In the genomic region with DNA sequence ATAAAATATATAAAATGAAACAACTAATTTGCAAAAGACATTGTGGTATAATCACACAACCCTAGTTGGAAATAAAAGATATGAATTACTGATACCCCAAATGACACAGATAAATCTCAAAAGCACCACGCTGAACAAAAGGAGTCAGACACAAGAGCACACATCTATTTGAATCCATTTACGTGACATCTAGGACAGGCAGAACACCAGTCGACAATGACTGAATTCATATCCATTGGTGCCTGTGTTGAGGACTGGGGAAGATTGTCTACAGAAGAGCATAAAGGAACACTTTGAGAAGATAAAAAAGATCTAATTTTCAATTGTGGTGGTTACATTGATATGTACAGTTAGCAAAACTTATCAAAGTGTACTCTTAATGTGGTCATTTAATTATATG, we compare ENCODE assay signal across 18 cellular contexts.
DNase-seq lines count a peak whose midpoint lies in the region; ATAC-seq and TF ChIP-seq lines count a peak whose summit lies in the region.
"Had no signal": no experiment of that assay in that cellular context is flagged by ENCODE, and none has a peak within 500 bp of the region (broad histone marks: within the 10 kb centered on the region; RNA-seq: fewer than 3 reads in every experiment).

No MANE protein-coding gene starts in this region.

- no peaks in the 10 kb centered on the region for H3K9me3 ChIP-seq in mesenchymal stem cell (ENCODE audit: control insufficient read depth, low read length)
- H3K9me3 ChIP-seq in skeletal muscle tissue (ENCODE audit: control insufficient read depth in 3 of 3, low read length in 3 of 3), result no peaks in the 10 kb centered on the region
- no peaks in the 10 kb centered on the region for H3K9me3 ChIP-seq in neural progenitor cell (ENCODE audit: low read depth)
- H3K9me3 ChIP-seq: BLaER1 had no signal

- H3K4me3 Mint-ChIP-seq in neural progenitor cell, result no peak overlapping the region
- H3K4me3 Mint-ChIP-seq: CD14-positive monocyte; CD4-positive, alpha-beta memory T cell; CD4-positive, CD25-positive, alpha-beta regulatory T cell; CD8-positive, alpha-beta memory T cell had no signal

- H3K14ac ChIP-seq in mesenchymal stem cell (ENCODE audit: low read length in 2 of 2), result no peak overlapping the region

- 100% methylated on average over 3 of the region's 3 CpGs for WGBS in mesenchymal stem cell

- no peak overlapping the region for H3K23ac ChIP-seq in mesenchymal stem cell (ENCODE audit: low read length in 2 of 2)

- H3K4me1 ChIP-seq in mesenchymal stem cell (ENCODE audit: control insufficient read depth, insufficient read depth, low read depth, low read length) (no peaks in the 10 kb centered on the region), skeletal muscle tissue (ENCODE audit: control insufficient read depth in 3 of 3, insufficient read depth in 3 of 3, low read length in 3 of 3) (no peaks in the 10 kb centered on the region), neural progenitor cell (no peaks in the 10 kb centered on the region)
- H3K4me1 ChIP-seq: BE2C, BLaER1 had no signal

- H3K79me2 ChIP-seq in neural progenitor cell (ENCODE audit: low read depth), result no peaks in the 10 kb centered on the region

- H3K27ac Mint-ChIP-seq in neural progenitor cell, result no peak overlapping the region
- H3K27ac Mint-ChIP-seq: CD14-positive monocyte; CD4-positive, alpha-beta memory T cell; CD4-positive, CD25-positive, alpha-beta regulatory T cell; CD8-positive, alpha-beta memory T cell had no signal

- H2BK12ac ChIP-seq in mesenchymal stem cell (ENCODE audit: low read length in 2 of 2), result no peak overlapping the region

- H4K91ac ChIP-seq in mesenchymal stem cell (ENCODE audit: low read length), result no peak overlapping the region

- no peaks in the 10 kb centered on the region for H3K36me3 ChIP-seq in mesenchymal stem cell (ENCODE audit: control insufficient read depth in 1 of 2, insufficient read depth in 2 of 2, low read depth in 1 of 2, low read length in 2 of 2)
- H3K36me3 ChIP-seq in skeletal muscle tissue (ENCODE audit: control insufficient read depth in 3 of 3, insufficient read depth in 3 of 3, low read length in 3 of 3), result no peaks in the 10 kb centered on the region
- H3K36me3 ChIP-seq in neural progenitor cell, result no peaks in the 10 kb centered on the region
- H3K36me3 ChIP-seq: BE2C, BLaER1 had no signal

- H3K18ac ChIP-seq in mesenchymal stem cell (ENCODE audit: low read depth in 1 of 2, low read length in 2 of 2), result no peak overlapping the region

- H3K27me3 ChIP-seq in mesenchymal stem cell (ENCODE audit: control insufficient read depth in 1 of 2, insufficient read depth in 1 of 2, low read length in 2 of 2), result no peaks in the 10 kb centered on the region
- no peaks in the 10 kb centered on the region for H3K27me3 ChIP-seq in skeletal muscle tissue (ENCODE audit: control insufficient read depth in 3 of 3, insufficient read depth in 3 of 3, low read length in 3 of 3)
- no peaks in the 10 kb centered on the region for H3K27me3 ChIP-seq in neural progenitor cell
- H3K27me3 ChIP-seq: BE2C, BLaER1 had no signal

- H3K79me1 ChIP-seq in mesenchymal stem cell (replicated peaks; ENCODE audit: low read length, poor library complexity, severe bottlenecking), result no peaks in the 10 kb centered on the region

- H3K36me3 Mint-ChIP-seq in neural progenitor cell, result no peaks in the 10 kb centered on the region
- H3K36me3 Mint-ChIP-seq: CD14-positive monocyte; CD4-positive, alpha-beta memory T cell; CD4-positive, CD25-positive, alpha-beta regulatory T cell; CD8-positive, alpha-beta memory T cell had no signal

- H3K9ac ChIP-seq in mesenchymal stem cell (ENCODE audit: low read length) (no peak overlapping the region), skeletal muscle tissue (ENCODE audit: low read depth in 1 of 3, low read length in 3 of 3) (no peak overlapping the region), neural progenitor cell (no peak overlapping the region)
- H3K9ac ChIP-seq: BLaER1 had no signal

- H2BK15ac ChIP-seq in mesenchymal stem cell (ENCODE audit: low read depth, poor library complexity, severe bottlenecking), result no peak overlapping the region

- no peaks in the 10 kb centered on the region for H3K4me1 Mint-ChIP-seq in neural progenitor cell
- H3K4me1 Mint-ChIP-seq: CD14-positive monocyte; CD4-positive, alpha-beta memory T cell; CD4-positive, CD25-positive, alpha-beta regulatory T cell; CD8-positive, alpha-beta memory T cell had no signal

- H3K4me2 ChIP-seq in mesenchymal stem cell (ENCODE audit: low read length, poor library complexity, severe bottlenecking) (no peak overlapping the region), neural progenitor cell (no peak overlapping the region)
- H3K4me2 ChIP-seq: BLaER1 had no signal

- H2BK5ac ChIP-seq in mesenchymal stem cell (ENCODE audit: low read depth, low read length, poor library complexity, severe bottlenecking), result no peak overlapping the region

- TF ChIP-seq CTCF in neural progenitor cell (IDR thresholded peaks at IDR 0.05), result no peak

- in situ Hi-C loops in SK-MEL-5 (cut with HindIII; ENCODE audit: low pct_unique_long_range_greater_than_20kb, low sequenced_read_pairs), result no loop called here

- H2BK120ac ChIP-seq in mesenchymal stem cell (ENCODE audit: low read depth, low read length), result no peak overlapping the region

- no peaks in the 10 kb centered on the region for H4K20me1 ChIP-seq in neural progenitor cell (ENCODE audit: low read depth)
- H4K20me1 ChIP-seq: BLaER1 had no signal

- DNase-seq in SK-MEL-5 (ENCODE audit: low read depth, low spot score), result peak; percentile 38
- no peak for DNase-seq in mesenchymal stem cell
- no peak for DNase-seq in neural progenitor cell (ENCODE audit: low spot score)
- DNase-seq in DMS 273 (lab: John Stamatoyannopoulos, UW; ENCODE audit: unreplicated experiment), result no peak
- DNase-seq: 8988T; ACHN; BE2C; C1 segment of cervical spinal cord; CD4-positive, alpha-beta memory T cell; CD4-positive, CD25-positive, alpha-beta regulatory T cell; CD8-positive, alpha-beta memory T cell; COR-L47; DMS79 treated with DMSO at 0.1 percent for 48 hours; GF-D8 had no signal

- no peaks in the 10 kb centered on the region for H3K9me3 Mint-ChIP-seq in neural progenitor cell

- H3K4ac ChIP-seq in mesenchymal stem cell (ENCODE audit: low read depth in 1 of 2, low read length in 2 of 2), result no peak overlapping the region

- H2AFZ ChIP-seq in mesenchymal stem cell (ENCODE audit: low read depth, low read length) (no peak overlapping the region), neural progenitor cell (replicated peaks) (no peak overlapping the region)

- ATAC-seq in HG03457 (IDR thresholded peaks at IDR 0.05; ENCODE audit: unreplicated experiment), result no peak

- H4K8ac ChIP-seq in mesenchymal stem cell (ENCODE audit: low read length), result peak overlapping the region; percentile 54

- H3K4me3 ChIP-seq in mesenchymal stem cell (ENCODE audit: insufficient read depth in 1 of 2, low read depth in 1 of 2, low read length in 2 of 2) (no peak overlapping the region), skeletal muscle tissue (ENCODE audit: low read length in 3 of 3) (no peak overlapping the region), neural progenitor cell (no peak overlapping the region)
- H3K4me3 ChIP-seq: BLaER1 had no signal

- no peak overlapping the region for H2AK5ac ChIP-seq in mesenchymal stem cell (ENCODE audit: low read length, severe bottlenecking)

- H3F3A ChIP-seq in neural progenitor cell (ENCODE audit: low read depth), result no peaks in the 10 kb centered on the region

- H3K27me3 Mint-ChIP-seq in neural progenitor cell (ENCODE audit: insufficient read depth, low read depth), result peaks cover 2% of the 10 kb centered on the region
- H3K27me3 Mint-ChIP-seq: CD4-positive, alpha-beta memory T cell; CD4-positive, CD25-positive, alpha-beta regulatory T cell; CD8-positive, alpha-beta memory T cell had no signal

- H3K27ac ChIP-seq in mesenchymal stem cell (ENCODE audit: low read length, poor library complexity, severe bottlenecking) (no peak overlapping the region), skeletal muscle tissue (ENCODE audit: low read depth, low read length) (peak overlapping the region; percentile 14), neural progenitor cell (no peak overlapping the region)
- H3K27ac ChIP-seq: BLaER1 had no signal
